13 cellular contexts compared by ENCODE assay signal in the genomic region with DNA sequence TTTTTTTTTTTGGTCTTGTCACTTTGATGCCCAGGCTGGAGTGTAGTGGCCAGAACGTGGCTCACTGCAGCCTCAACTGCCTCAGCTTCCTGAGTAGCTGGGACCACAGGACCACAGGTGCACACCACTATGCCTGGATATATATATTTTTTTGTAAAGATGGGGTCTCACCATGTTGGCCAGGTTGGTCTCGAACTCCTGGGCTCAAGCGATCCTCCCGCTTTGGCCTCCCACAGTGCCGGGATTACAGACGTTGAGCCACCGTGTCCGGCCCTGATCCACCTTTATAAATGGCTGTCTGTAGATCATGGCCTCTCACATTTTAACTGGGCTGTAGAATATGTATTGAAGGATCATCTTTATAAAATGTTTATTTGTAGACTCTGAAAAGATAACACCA. TPM values are rescaled to one million over a fixed set of nuclear protein-coding genes. Genes with fewer than 3 reads are reported as not detected.
DNase-seq lines count a peak whose midpoint lies in the region; ATAC-seq and TF ChIP-seq lines count a peak whose summit lies in the region.
"Had no signal": no experiment of that assay in that cellular context is flagged by ENCODE, and none has a peak within 500 bp of the region (broad histone marks: within the 10 kb centered on the region; RNA-seq: fewer than 3 reads in every experiment).

No MANE protein-coding gene starts in this region.

- no peak for DNase-seq in activated T-cell treated with anti-CD3 and anti-CD28 coated beads, Interleukin-2, amount 50 U/mL, for 24 hours
- no peak for DNase-seq in activated T-cell treated with anti-CD3 and anti-CD28 coated beads, Interleukin-2, amount 50 U/mL, for 48 hours
- DNase-seq in activated B cell treated with CpG ODN at 0.5 μM for 24 hours = no peak
- DNase-seq in foreskin fibroblast = no peak
- DNase-seq in stimulated activated CD8-positive, alpha-beta memory T cell treated with anti-CD3 and anti-CD28 coated beads, Interleukin-4, amount 100 ng/mL, for 48 hours = peak; percentile 15
- no peak for DNase-seq in NCI-H524 (lab: John Stamatoyannopoulos, UW)
- no peak for DNase-seq in hepatic stellate cell (ENCODE audit: low spot score)
- DNase-seq in NCI-H748 treated with DMSO at 0.1 percent for 48 hours (lab: John Stamatoyannopoulos, UW) = no peak
- DNase-seq: activated CD8-positive, alpha-beta memory T cell treated with anti-CD3 and anti-CD28 coated beads, Interleukin-2, amount 50 U/mL, for 4 hours; EL; NCI-H1105; occipital lobe; stimulated activated CD4-positive, alpha-beta T cell treated with anti-CD3 and anti-CD28 coated beads, Interleukin-2, amount 100 ng/mL, for 48 hours had no signal

- no peaks in the 10 kb centered on the region for H3K27me3 Mint-ChIP-seq in activated T-cell treated with anti-CD3 and anti-CD28 coated beads, Interleukin-2, amount 50 U/mL, for 24 hours
- H3K27me3 Mint-ChIP-seq in activated B cell treated with CpG ODN at 0.5 μM for 24 hours = no peaks in the 10 kb centered on the region

- peaks cover 40% of the 10 kb centered on the region for H3K4me1 Mint-ChIP-seq in activated T-cell treated with anti-CD3 and anti-CD28 coated beads, Interleukin-2, amount 50 U/mL, for 24 hours (ENCODE audit: low read depth)
- H3K4me1 Mint-ChIP-seq in activated B cell treated with CpG ODN at 0.5 μM for 24 hours = peaks cover 29% of the 10 kb centered on the region

- POLR2A ChIA-PET in activated B cell treated with CpG ODN at 0.5 μM for 24 hours (lab: Charles Lee) = interaction anchor here (0.6 to 0.7 kb wide), 2 partner anchors 10 to 239 kb away, joined by 3 to 4 read pairs; no protein-coding TSS in a partner anchor

- TF ChIP-seq CTCF in activated B cell treated with CpG ODN at 0.5 μM for 24 hours (IDR thresholded peaks at IDR 0.05) (no peak), foreskin fibroblast (IDR thresholded peaks at IDR 0.05; ENCODE audit: low read depth, low read length) (no peak)

- no peaks in the 10 kb centered on the region for H3K9me3 Mint-ChIP-seq in activated T-cell treated with anti-CD3 and anti-CD28 coated beads, Interleukin-2, amount 50 U/mL, for 24 hours
- H3K9me3 Mint-ChIP-seq in activated B cell treated with CpG ODN at 0.5 μM for 24 hours = no peaks in the 10 kb centered on the region

- peak overlapping the region; percentile 90 to 93 for H3K4me3 ChIP-seq in foreskin fibroblast (ENCODE audit: low read depth in 1 of 2, low read length in 2 of 2)

- peaks cover 58% of the 10 kb centered on the region for H3K36me3 Mint-ChIP-seq in activated T-cell treated with anti-CD3 and anti-CD28 coated beads, Interleukin-2, amount 50 U/mL, for 24 hours (ENCODE audit: low read depth)
- peaks cover 23% of the 10 kb centered on the region for H3K36me3 Mint-ChIP-seq in activated B cell treated with CpG ODN at 0.5 μM for 24 hours (ENCODE audit: low read depth)

- peak overlapping the region; percentile 98 for H3K27ac Mint-ChIP-seq in activated T-cell treated with anti-CD3 and anti-CD28 coated beads, Interleukin-2, amount 50 U/mL, for 24 hours
- peak overlapping the region; percentile 63 for H3K27ac Mint-ChIP-seq in activated B cell treated with CpG ODN at 0.5 μM for 24 hours

- peak overlapping the region; percentile 88 for H3K4me3 Mint-ChIP-seq in activated T-cell treated with anti-CD3 and anti-CD28 coated beads, Interleukin-2, amount 50 U/mL, for 24 hours
- peak overlapping the region; percentile 53 for H3K4me3 Mint-ChIP-seq in activated B cell treated with CpG ODN at 0.5 μM for 24 hours

- CTCF ChIA-PET in activated B cell treated with CpG ODN at 0.5 μM for 24 hours (lab: Charles Lee) = no interaction called here

- intact Hi-C loops in activated B cell treated with CpG ODN at 0.5 μM for 24 hours (cut with micrococcal nuclease) = loop anchor here (5.0 kb wide), 1 partner anchor 1052 kb away; a partner anchor contains a TSS

- no peak for ATAC-seq in activated B cell treated with CpG ODN at 0.5 μM for 24 hours (ENCODE audit: low read depth)

RNA-seq across cellular contexts. Expression of a gene that starts 1.9 kb away (rescaled TPM):
- 78.9 and 88.4 TPM in 2 replicates for total RNA-seq in activated B cell treated with CpG ODN at 0.5 μM for 24 hours
